Comparison of ENCODE assay signal across 15 cellular contexts in the genomic region with DNA sequence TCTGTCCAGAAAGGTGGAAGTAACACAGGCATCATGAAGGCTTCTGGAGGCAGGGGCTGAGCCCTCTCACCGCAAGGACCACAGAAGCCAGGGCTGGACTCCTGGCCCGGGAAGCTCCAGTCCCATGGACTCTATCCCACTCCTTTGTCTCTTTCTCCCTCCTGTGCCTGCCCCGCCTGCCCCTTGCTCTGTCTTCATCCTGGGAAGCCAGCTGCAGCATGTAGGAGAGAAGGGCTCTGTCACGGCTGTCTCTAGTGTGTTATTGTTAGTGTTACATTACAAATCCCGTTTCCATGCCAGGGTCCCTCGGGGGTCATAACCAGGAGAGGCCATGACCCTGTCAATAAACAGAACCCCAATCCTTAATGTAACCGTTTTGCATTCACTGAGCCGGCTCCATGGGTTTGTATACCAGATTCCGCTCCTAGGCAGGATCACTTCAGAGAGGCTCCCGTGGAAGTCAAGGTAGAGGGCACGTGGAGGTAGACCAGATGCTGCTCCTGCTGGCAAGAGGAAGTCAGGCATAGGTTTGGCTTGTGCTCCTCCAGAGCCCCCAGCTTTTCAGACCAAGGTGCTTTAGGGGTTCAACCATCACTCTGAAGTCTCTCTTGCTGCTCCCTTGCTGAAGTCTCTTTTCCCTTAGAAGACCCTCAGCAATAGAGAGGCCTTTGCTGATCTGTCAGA.
DNase-seq lines count a peak whose midpoint lies in the region; TF ChIP-seq lines count a peak whose summit lies in the region.
"Had no signal": no experiment of that assay in that cellular context is flagged by ENCODE, and none has a peak within 500 bp of the region (broad histone marks: within the 10 kb centered on the region; RNA-seq: fewer than 3 reads in every experiment).

No MANE protein-coding gene starts in this region.

- TF ChIP-seq CTCF in nephron progenitor cell (IDR thresholded peaks at IDR 0.05) (no peak), colonic mucosa (IDR thresholded peaks at IDR 0.05) (no peak)

- peaks cover 96% of the 10 kb centered on the region for H3K4me1 Mint-ChIP-seq in activated naive CD8-positive, alpha-beta T cell treated with anti-CD3 and anti-CD28 coated beads for 36 hours
- H3K4me1 Mint-ChIP-seq in nephron progenitor cell: peaks cover 91% of the 10 kb centered on the region

- peaks cover 20% of the 10 kb centered on the region for H3K9me3 Mint-ChIP-seq in activated naive CD8-positive, alpha-beta T cell treated with anti-CD3 and anti-CD28 coated beads for 36 hours
- H3K9me3 Mint-ChIP-seq in nephron progenitor cell: peaks cover 15% of the 10 kb centered on the region
- H3K9me3 Mint-ChIP-seq: neural crest cell had no signal

- no peaks in the 10 kb centered on the region for H3K36me3 ChIP-seq in colonic mucosa
- H3K36me3 ChIP-seq: sigmoid colon had no signal

- peak; percentile 48 for DNase-seq in NCI-H510A treated with DMSO at 0.1 percent for 48 hours (lab: John Stamatoyannopoulos, UW)
- no peak for DNase-seq in NCI-H510A (lab: John Stamatoyannopoulos, UW)
- DNase-seq in COLO668 (lab: John Stamatoyannopoulos, UW; ENCODE audit: unreplicated experiment): peak; percentile 13
- DNase-seq in activated naive CD8-positive, alpha-beta T cell treated with anti-CD3 and anti-CD28 coated beads for 36 hours: no peak
- peak; percentile 83 for DNase-seq in nephron progenitor cell
- DNase-seq in colonic mucosa: no peak
- DNase-seq in NCI-H82 (lab: John Stamatoyannopoulos, UW): no peak
- DNase-seq in stimulated activated naive CD4-positive, alpha-beta T cell treated with Interleukin-2 at 50 U/mL for 16 hours (lab: John Stamatoyannopoulos, UW): no peak
- DNase-seq: COR-L47; left colon; OCI-M1; sigmoid colon; stimulated activated CD4-positive, alpha-beta T cell treated with anti-CD3 and anti-CD28 coated beads, Interleukin-4, amount 100 ng/mL, for 4 hours; stimulated activated naive CD4-positive, alpha-beta T cell had no signal

- no peaks in the 10 kb centered on the region for H3K9me3 ChIP-seq in colonic mucosa
- H3K9me3 ChIP-seq: sigmoid colon had no signal

- intact Hi-C loops in colonic mucosa (cut with DNase I): loop anchor here (10.0 kb wide), 1 partner anchor 181 kb away; no protein-coding TSS in a partner anchor

- H3K27me3 ChIP-seq in colonic mucosa: no peaks in the 10 kb centered on the region
- H3K27me3 ChIP-seq: sigmoid colon had no signal

- H3K4me3 ChIP-seq in colonic mucosa: no peak overlapping the region
- H3K4me3 ChIP-seq: sigmoid colon had no signal

- no peak overlapping the region for H3K4me3 Mint-ChIP-seq in activated naive CD8-positive, alpha-beta T cell treated with anti-CD3 and anti-CD28 coated beads for 36 hours
- peak overlapping the region; percentile 56 for H3K4me3 Mint-ChIP-seq in nephron progenitor cell
- H3K4me3 Mint-ChIP-seq: neural crest cell had no signal

- no peak overlapping the region for H3K27ac ChIP-seq in colonic mucosa
- H3K27ac ChIP-seq: sigmoid colon had no signal

- peaks cover 11% of the 10 kb centered on the region for H3K4me1 ChIP-seq in colonic mucosa

- H3K27me3 Mint-ChIP-seq in activated naive CD8-positive, alpha-beta T cell treated with anti-CD3 and anti-CD28 coated beads for 36 hours: no peaks in the 10 kb centered on the region
- H3K27me3 Mint-ChIP-seq in nephron progenitor cell (ENCODE audit: low read depth, poor library complexity): peaks cover 3% of the 10 kb centered on the region

- H3K27ac Mint-ChIP-seq in activated naive CD8-positive, alpha-beta T cell treated with anti-CD3 and anti-CD28 coated beads for 36 hours: peak overlapping the region; percentile 93
- peak overlapping the region; percentile 99 for H3K27ac Mint-ChIP-seq in nephron progenitor cell

- H3K36me3 Mint-ChIP-seq in activated naive CD8-positive, alpha-beta T cell treated with anti-CD3 and anti-CD28 coated beads for 36 hours: peaks cover 57% of the 10 kb centered on the region
- peaks cover 6% of the 10 kb centered on the region for H3K36me3 Mint-ChIP-seq in nephron progenitor cell (ENCODE audit: low read depth)

- H3K9ac ChIP-seq in colonic mucosa (ENCODE audit: low read depth in 2 of 2, low read length in 2 of 2): no peak overlapping the region

Comparison
In these comparisons a context has a peak if more than half of its experiments do, and no peak if none do; other contexts are left out.
1. DNase-seq: peak in NCI-H510A treated with DMSO at 0.1 percent for 48 hours (single experiment), COLO668 (single experiment) and nephron progenitor cell (single experiment); none in NCI-H510A (single experiment), activated naive CD8-positive, alpha-beta T cell treated with anti-CD3 and anti-CD28 coated beads for 36 hours (single experiment), colonic mucosa (single experiment), NCI-H82 (single experiment) and stimulated activated naive CD4-positive, alpha-beta T cell treated with Interleukin-2 at 50 U/mL for 16 hours (single experiment).